Comparison of ENCODE assay signal across 11 cellular contexts in genomic region chr7:148356303-148356702, GRCh38.
"Had no signal": no experiment of that assay in that cellular context is flagged by ENCODE, and none has a peak within 500 bp of the region (broad histone marks: within the 10 kb centered on the region; RNA-seq: fewer than 3 reads in every experiment).

No MANE protein-coding gene starts in this region.

- H3K4me3 ChIP-seq: dorsolateral prefrontal cortex, lower lobe of right lung, mucosa of descending colon, tibial nerve had no signal

- DNase-seq: activated CD4-positive, alpha-beta T cell treated with anti-CD3 and anti-CD28 coated beads, Interleukin-2, amount 50 U/mL, for 4 hours; activated effector memory CD4-positive, alpha-beta T cell treated with anti-CD3 and anti-CD28 coated beads, Interleukin-2, amount 50 U/mL, for 16 hours; activated T-cell treated with anti-CD3 and anti-CD28 coated beads, Interleukin-2, amount 50 U/mL, for 4 hours; dorsolateral prefrontal cortex; islet precursor cell; lower lobe of right lung; mucosa of descending colon; naive thymus-derived CD8-positive, alpha-beta T cell; small intestine had no signal

- H3K27me3 ChIP-seq: dorsolateral prefrontal cortex, tibial nerve had no signal

- H3K36me3 ChIP-seq: lower lobe of right lung, tibial nerve had no signal

- ATAC-seq: activated CD4-positive, CD25-positive, alpha-beta regulatory T cell treated with anti-CD3 and anti-CD28 coated beads, Interleukin-2, amount 50 U/mL, for 24 hours; activated T-cell treated with anti-CD3 and anti-CD28 coated beads, Interleukin-2, amount 50 U/mL, for 4 hours; lower lobe of right lung; mucosa of descending colon; naive thymus-derived CD8-positive, alpha-beta T cell had no signal

- H3K27ac ChIP-seq: dorsolateral prefrontal cortex, lower lobe of right lung, tibial nerve had no signal

- H3K4me1 ChIP-seq: lower lobe of right lung had no signal

- H3K9me3 ChIP-seq: lower lobe of right lung, mucosa of descending colon, tibial nerve had no signal
